8 cellular contexts compared by ENCODE assay signal in the genomic region with DNA sequence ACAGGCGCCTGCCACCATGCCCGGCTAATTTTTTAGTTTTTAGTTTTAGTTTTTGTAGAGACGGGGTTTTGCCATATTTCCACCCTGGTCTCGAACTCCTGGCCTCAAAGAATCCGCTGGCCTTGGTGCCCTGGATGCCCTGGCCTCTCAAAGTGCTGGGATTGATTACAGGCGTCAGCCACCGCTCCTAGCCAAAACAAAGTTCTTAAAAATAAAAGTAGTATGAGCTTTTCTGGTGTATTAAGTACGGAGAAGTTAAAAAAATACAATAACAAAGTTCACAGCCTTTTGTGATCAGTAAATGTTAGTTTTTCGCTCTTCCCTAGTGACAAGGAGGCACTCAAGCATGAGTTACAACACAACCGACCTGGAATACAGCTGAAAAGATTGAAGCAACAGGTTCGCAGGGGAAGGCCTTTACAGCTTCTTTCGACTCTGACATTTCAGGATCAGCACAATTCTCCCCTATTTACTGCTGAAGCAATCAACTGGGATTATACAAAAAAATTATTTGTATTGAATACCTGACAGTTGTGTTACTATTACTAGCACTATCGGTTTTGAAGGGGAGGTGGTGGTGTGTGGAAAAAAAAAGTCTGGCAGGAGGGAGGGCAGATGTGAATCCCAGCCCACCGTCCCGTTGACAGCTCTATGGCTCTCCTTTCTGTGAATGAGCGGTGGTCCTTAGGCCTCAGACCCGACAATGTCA. TPM values are rescaled to one million over a fixed set of nuclear protein-coding genes. Genes with fewer than 3 reads are reported as not detected.
DNase-seq lines count a peak whose midpoint lies in the region; ATAC-seq, FAIRE-seq and TF ChIP-seq lines count a peak whose summit lies in the region.

No MANE protein-coding gene starts in this region.

- WGBS in transverse colon (ENCODE audit: low coverage in 1 of 2), 2 donors = 40 to 47% methylated on average over 16 to 17 of the region's 17 CpGs

- intact Hi-C loops in left lung (cut with DNase I) (no loop called here), transverse colon (cut with DNase I; ENCODE audit: low total_unique reads) (no loop called here)

- peak overlapping the region; percentile 87 for H3K4me3 Mint-ChIP-seq in astrocyte (ENCODE audit: unreplicated experiment)

- H3K9me3 Mint-ChIP-seq in astrocyte (ENCODE audit: unreplicated experiment) = peaks cover 3% of the 10 kb centered on the region

- H3K4me1 Mint-ChIP-seq in astrocyte (ENCODE audit: low read depth, unreplicated experiment) = peaks cover 11% of the 10 kb centered on the region

- peaks cover 2% of the 10 kb centered on the region for H3K36me3 Mint-ChIP-seq in astrocyte (ENCODE audit: low read depth, unreplicated experiment)

- peak overlapping the region; percentile 88 for H3K27ac Mint-ChIP-seq in astrocyte (ENCODE audit: unreplicated experiment)

- H3K27me3 ChIP-seq in HL-60 (ENCODE audit: insufficient read depth, poor library complexity, severe bottlenecking) (no peaks in the 10 kb centered on the region), astrocyte (ENCODE audit: insufficient read depth, low read length) (no peaks in the 10 kb centered on the region), left lung (no peaks in the 10 kb centered on the region), transverse colon (no peaks in the 10 kb centered on the region)

- H4K20me1 ChIP-seq in astrocyte (ENCODE audit: insufficient read depth, low read length) = peaks cover 28% of the 10 kb centered on the region

- H2AFZ ChIP-seq in astrocyte (ENCODE audit: low read depth, low read length) = peak overlapping the region; percentile 83

- ATAC-seq in left lung = peak; percentile 19

- peaks cover 37% of the 10 kb centered on the region for H3K79me2 ChIP-seq in astrocyte (ENCODE audit: insufficient read depth, low read length)

- POLR2A ChIA-PET in AG04449 (lab: Yijun Ruan, JAX) = interaction anchor here (0.5 to 1.6 kb wide), 6 partner anchors 13 to 542 kb away, joined by 3 to 11 read pairs (median 4); a partner anchor contains a TSS

- in situ Hi-C loops in transverse colon (cut with MboI; ENCODE audit: low pct_ligation_motif_present in 1 of 4, low pct_unique_long_range_greater_than_20kb in 1 of 4, low sequenced_read_pairs in 3 of 4) = loop anchor here in 2 of 4 donors (10.0 kb wide), 3 partner anchors 60 to 410 kb away; no protein-coding TSS in a partner anchor

- no peak for TF ChIP-seq POLR2A in transverse colon (IDR thresholded peaks at IDR 0.05)

- H3K4me3 ChIP-seq in AG04449 (ENCODE audit: low read depth, low read length) (peak overlapping the region; percentile 61), HL-60 (replicated peaks; ENCODE audit: insufficient read depth, low read length) (peak overlapping the region; percentile 57), astrocyte (ENCODE audit: insufficient read depth, low read depth, low read length) (peak overlapping the region; percentile 59), left lung (peak overlapping the region; percentile 40 to 97), transverse colon (peak overlapping the region; percentile 28 to 55 (median 38))

- CTCF ChIA-PET in AG04449 (lab: Yijun Ruan, JAX) = interaction anchor here (0.6 to 6.3 kb wide), 46 partner anchors 9 to 734 kb away, joined by 3 to 43 read pairs (median 3); a partner anchor contains a TSS

- DNase-seq in AG04449 (ENCODE audit: low read depth, low spot score) (no peak), HL-60 (ENCODE audit: low read depth in 1 of 2, low spot score in 1 of 2) (peak; percentile 24), astrocyte (ENCODE audit: low read depth) (peak; percentile 4), left lung (no peak), transverse colon (no peak), SK-N-DZ (ENCODE audit: low spot score) (no peak), AG08395 (ENCODE audit: low spot score) (no peak), NCI-H2227 (lab: John Stamatoyannopoulos, UW; ENCODE audit: unreplicated experiment) (no peak)

- H3K9ac ChIP-seq in astrocyte (ENCODE audit: low read length) = peak overlapping the region; percentile 82

- H3K9me3 ChIP-seq in astrocyte (ENCODE audit: insufficient read depth, low read depth, low read length) (no peaks in the 10 kb centered on the region), left lung (peaks cover 0 to 4% of the 10 kb centered on the region in 2 donors), transverse colon (no peaks in the 10 kb centered on the region)

- TF ChIP-seq CTCF in AG04449 (IDR thresholded peaks at IDR 0.05; ENCODE audit: insufficient read depth, low read length, missing control alignments) (no peak), HL-60 (IDR thresholded peaks at IDR 0.05; ENCODE audit: insufficient read depth, low read length) (no peak), astrocyte (IDR thresholded peaks at IDR 0.05; ENCODE audit: insufficient read depth, low read depth, low read length) (no peak), left lung (IDR thresholded peaks at IDR 0.05) (no peak), transverse colon (IDR thresholded peaks at IDR 0.05) (no peak)

- H3K4me1 ChIP-seq in astrocyte (ENCODE audit: insufficient read depth, low read length) = peaks cover 5% of the 10 kb centered on the region
- peaks cover 8 to 23% of the 10 kb centered on the region in 2 donors for H3K4me1 ChIP-seq in left lung
- peaks cover 6 to 30% (median 19%) of the 10 kb centered on the region in 4 donors for H3K4me1 ChIP-seq in transverse colon

- H3K36me3 ChIP-seq in astrocyte (ENCODE audit: insufficient read depth, low read length) (no peaks in the 10 kb centered on the region), left lung (no peaks in the 10 kb centered on the region), transverse colon (no peaks in the 10 kb centered on the region)

- no peak for TF ChIP-seq EP300 in transverse colon (IDR thresholded peaks at IDR 0.05; ENCODE audit: low read depth)

- H3K4me2 ChIP-seq in astrocyte (ENCODE audit: low read length) = peak overlapping the region; percentile 87

- FAIRE-seq in astrocyte (lab: Jason Lieb, UNC) = no peak

- no peaks in the 10 kb centered on the region for H3K27me3 Mint-ChIP-seq in astrocyte (ENCODE audit: low read depth, unreplicated experiment)

- H3K27ac ChIP-seq in HL-60 (replicated peaks) = peak overlapping the region; percentile 55
- peak overlapping the region; percentile 50 for H3K27ac ChIP-seq in astrocyte (ENCODE audit: low read depth, low read length)
- peak overlapping the region; percentile 88 to 89 for H3K27ac ChIP-seq in left lung
- peak overlapping the region; percentile 80 to 93 (median 89) for H3K27ac ChIP-seq in transverse colon

RNA-seq across cellular contexts. Expression of a gene that starts 0.9 kb away (rescaled TPM):
- 54.2 and 60.9 TPM in 2 replicates for total RNA-seq in astrocyte
- 10 to 100 TPM; 31.5 to 42.8 TPM for total RNA-seq in left lung
- 10 to 100 TPM; 34.8 to 66.1 (median 55.9) TPM for total RNA-seq in transverse colon
- polyA plus RNA-seq in SK-N-DZ (2014; cell fraction: cytosol; rRNA removed) = 64.5 and 70.8 TPM in 2 replicates
- polyA plus RNA-seq in SK-N-DZ (2014; cell fraction: nucleus; rRNA removed) = 65.8 and 73.8 TPM in 2 replicates

Comparison
In these comparisons a context has a peak if more than half of its experiments do, and no peak if none do; other contexts are left out.
1. DNase-seq: peak in HL-60 (2 of 2) and astrocyte (single experiment); none in AG04449 (single experiment), left lung (0 of 2), transverse colon (single experiment), SK-N-DZ (single experiment), AG08395 (single experiment) and NCI-H2227 (single experiment).
2. Peak in every context shown above with its lines, with median percentiles within 50 percentile points of each other: H3K4me3 ChIP-seq and H3K27ac ChIP-seq.